In genomic region chr2:30222031-30222430, GRCh38 we compare ENCODE assay signal across 16 cellular contexts.
"Had no signal": no experiment of that assay in that cellular context is flagged by ENCODE, and none has a peak within 500 bp of the region (broad histone marks: within the 10 kb centered on the region; RNA-seq: fewer than 3 reads in every experiment).

No MANE protein-coding gene starts in this region.

- H3K27ac ChIP-seq: epithelial cell of prostate had no signal

- H3K9me3 ChIP-seq: ascending aorta, breast epithelium, prostate gland had no signal

- ATAC-seq: activated CD8-positive, alpha-beta memory T cell treated with anti-CD3 and anti-CD28 coated beads, Interleukin-2, amount 10 ng/mL, durations not matched to agents 7 days and 5 days; right cardiac atrium; stimulated activated naive CD8-positive, alpha-beta T cell treated with anti-CD3 and anti-CD28 coated beads, Interleukin-15, Interleukin-2, amounts not matched to agents 100 U/mL and 50 U/mL, for 24 hours had no signal

- DNase-seq: activated CD8-positive, alpha-beta memory T cell treated with anti-CD3 and anti-CD28 coated beads, Interleukin-2, amount 10 ng/mL, durations not matched to agents 7 days and 5 days; activated effector memory CD4-positive, alpha-beta T cell treated with anti-CD3 and anti-CD28 coated beads, Interleukin-2, amount 50 U/mL, for 16 hours; activated T-cell treated with anti-CD3 and anti-CD28 coated beads, Interleukin-2, amount 50 U/mL, for 24 hours; foreskin melanocyte; mesendoderm; right cardiac atrium; small intestine; stimulated activated CD4-positive, alpha-beta T cell treated with anti-CD3 and anti-CD28 coated beads, Interleukin-4, amount 100 ng/mL, for 24 hours; stimulated activated naive CD8-positive, alpha-beta T cell treated with anti-CD3 and anti-CD28 coated beads, Interleukin-15, Interleukin-2, amounts not matched to agents 100 U/mL and 50 U/mL, for 24 hours; T-helper 9 cell; trophoblast cell had no signal

- H3K27me3 Mint-ChIP-seq: activated CD8-positive, alpha-beta memory T cell treated with anti-CD3 and anti-CD28 coated beads, Interleukin-2, amount 10 ng/mL, durations not matched to agents 7 days and 5 days; activated T-cell treated with anti-CD3 and anti-CD28 coated beads, Interleukin-2, amount 50 U/mL, for 24 hours had no signal

- H3K9me3 Mint-ChIP-seq: activated T-cell treated with anti-CD3 and anti-CD28 coated beads, Interleukin-2, amount 50 U/mL, for 24 hours; dendritic cell treated with granulocyte-macrophage colony-stimulating factor and Interleukin-4, amounts not matched to agents 40 ng/mL and 50 ng/mL, for 4 days had no signal

- H3K27me3 ChIP-seq: ascending aorta, breast epithelium had no signal

- H3K4me3 Mint-ChIP-seq: activated CD8-positive, alpha-beta memory T cell treated with anti-CD3 and anti-CD28 coated beads, Interleukin-2, amount 10 ng/mL, durations not matched to agents 7 days and 5 days; activated T-cell treated with anti-CD3 and anti-CD28 coated beads, Interleukin-2, amount 50 U/mL, for 24 hours; dendritic cell treated with granulocyte-macrophage colony-stimulating factor and Interleukin-4, amounts not matched to agents 40 ng/mL and 50 ng/mL, for 4 days had no signal

- H3K27ac Mint-ChIP-seq: activated CD8-positive, alpha-beta memory T cell treated with anti-CD3 and anti-CD28 coated beads, Interleukin-2, amount 10 ng/mL, durations not matched to agents 7 days and 5 days; activated T-cell treated with anti-CD3 and anti-CD28 coated beads, Interleukin-2, amount 50 U/mL, for 24 hours; dendritic cell treated with granulocyte-macrophage colony-stimulating factor and Interleukin-4, amounts not matched to agents 40 ng/mL and 50 ng/mL, for 4 days had no signal

- H3K36me3 Mint-ChIP-seq: activated CD8-positive, alpha-beta memory T cell treated with anti-CD3 and anti-CD28 coated beads, Interleukin-2, amount 10 ng/mL, durations not matched to agents 7 days and 5 days had no signal
